ENCODE assay signal across 9 cellular contexts in genomic region chr16:68228652-68229051, GRCh38. TPM values are rescaled to one million over a fixed set of nuclear protein-coding genes. Genes with fewer than 3 reads are reported as not detected.
DNase-seq lines count a peak whose midpoint lies in the region; ATAC-seq and TF ChIP-seq lines count a peak whose summit lies in the region.
"Had no signal": no experiment of that assay in that cellular context is flagged by ENCODE, and none has a peak within 500 bp of the region (broad histone marks: within the 10 kb centered on the region; RNA-seq: fewer than 3 reads in every experiment).

No MANE protein-coding gene starts in this region.

- H3K18ac ChIP-seq in neuronal stem cell (ENCODE audit: low read length), result no peak overlapping the region

- H4K20me1 ChIP-seq in Karpas-422 (ENCODE audit: insufficient read depth, low read depth, low read length), result no peaks in the 10 kb centered on the region

- H2AFZ ChIP-seq in Karpas-422 (ENCODE audit: low read length) (no peak overlapping the region), neuronal stem cell (ENCODE audit: low read length) (no peak overlapping the region)

- H3K36me3 ChIP-seq in Karpas-422 (ENCODE audit: insufficient read depth, low read length) (no peaks in the 10 kb centered on the region), neuronal stem cell (replicated peaks in 1 of 2; ENCODE audit: control insufficient read depth in 2 of 2, insufficient read depth in 2 of 2, low read length in 2 of 2) (peaks cover 8 to 55% of the 10 kb centered on the region in 2 donors)
- H3K36me3 ChIP-seq in effector memory CD4-positive, alpha-beta T cell (ENCODE audit: control insufficient read depth, insufficient read depth, low read length), result peaks cover 17% of the 10 kb centered on the region

- ATAC-seq in HG03460 (IDR thresholded peaks at IDR 0.05; ENCODE audit: unreplicated experiment), result no peak
- no peak for ATAC-seq in GM18858 (IDR thresholded peaks at IDR 0.05; ENCODE audit: unreplicated experiment)
- ATAC-seq: foreskin keratinocyte had no signal

- no peak overlapping the region for H2BK120ac ChIP-seq in neuronal stem cell (ENCODE audit: low read depth, low read length)

- no peaks in the 10 kb centered on the region for H3K9me2 ChIP-seq in Karpas-422 (replicated peaks; ENCODE audit: insufficient read depth, low read length)

- H3K9ac ChIP-seq in Karpas-422 (ENCODE audit: low read length) (no peak overlapping the region), neuronal stem cell (ENCODE audit: low read depth, low read length, poor library complexity) (no peak overlapping the region)

- H2AK5ac ChIP-seq in neuronal stem cell (ENCODE audit: low read depth, low read length), result no peak overlapping the region

- no peak overlapping the region for H2BK15ac ChIP-seq in neuronal stem cell (ENCODE audit: low read length)

- no peak overlapping the region for H2BK5ac ChIP-seq in neuronal stem cell (ENCODE audit: low read length)

- no peaks in the 10 kb centered on the region for H3K9me3 ChIP-seq in Karpas-422 (ENCODE audit: low read length)
- no peaks in the 10 kb centered on the region for H3K9me3 ChIP-seq in effector memory CD4-positive, alpha-beta T cell (ENCODE audit: control insufficient read depth, low read length)
- H3K9me3 ChIP-seq in neuronal stem cell (replicated peaks in 1 of 2; ENCODE audit: control insufficient read depth in 2 of 2, insufficient read depth in 1 of 2, low read depth in 1 of 2, low read length in 2 of 2), result no peaks in the 10 kb centered on the region

- H3K27ac ChIP-seq in 22Rv1 (peak overlapping the region; percentile 46), Karpas-422 (ENCODE audit: low read length) (peak overlapping the region; percentile 69), neuronal stem cell (replicated peaks; ENCODE audit: low read length) (no peak overlapping the region)
- H3K27ac ChIP-seq in effector memory CD4-positive, alpha-beta T cell (ENCODE audit: insufficient read depth, low read length, poor library complexity, severe bottlenecking), result peak overlapping the region; percentile 3
- H3K27ac ChIP-seq: foreskin keratinocyte had no signal

- H3K79me1 ChIP-seq in neuronal stem cell (ENCODE audit: low read depth, low read length), result peaks cover 2% of the 10 kb centered on the region

- H3K14ac ChIP-seq in neuronal stem cell (ENCODE audit: low read length), result no peak overlapping the region

- H3K27me3 ChIP-seq in Karpas-422 (ENCODE audit: low read length) (no peaks in the 10 kb centered on the region), neuronal stem cell (ENCODE audit: control insufficient read depth in 3 of 3, insufficient read depth in 3 of 3, low read depth in 1 of 3, low read length in 3 of 3) (peaks cover 0 to 3% (median 0%) of the 10 kb centered on the region in 3 experiments)
- H3K27me3 ChIP-seq in effector memory CD4-positive, alpha-beta T cell (replicated peaks; ENCODE audit: control insufficient read depth, insufficient read depth, low read length, poor library complexity, severe bottlenecking), result no peaks in the 10 kb centered on the region
- H3K27me3 ChIP-seq: foreskin keratinocyte had no signal

- no peak for TF ChIP-seq CTCF in 22Rv1 (IDR thresholded peaks at IDR 0.05)

- H3K79me2 ChIP-seq in Karpas-422 (ENCODE audit: low read length), result peaks cover 11% of the 10 kb centered on the region

- no peak overlapping the region for H3K4me3 ChIP-seq in Karpas-422 (ENCODE audit: low read length)
- H3K4me3 ChIP-seq in effector memory CD4-positive, alpha-beta T cell (ENCODE audit: insufficient read depth, low read depth, low read length, poor library complexity, severe bottlenecking), result no peak overlapping the region
- H3K4me3 ChIP-seq in neuronal stem cell (ENCODE audit: low read length in 2 of 2), result no peak overlapping the region

- no peak overlapping the region for H3K4ac ChIP-seq in neuronal stem cell (ENCODE audit: low read length)

- H4K8ac ChIP-seq in neuronal stem cell (ENCODE audit: low read depth, low read length), result peak overlapping the region; percentile 19

- H3K4me1 ChIP-seq in Karpas-422 (ENCODE audit: low read length), result peaks cover 40% of the 10 kb centered on the region
- H3K4me1 ChIP-seq in effector memory CD4-positive, alpha-beta T cell (ENCODE audit: control insufficient read depth, insufficient read depth, low read length, poor library complexity, severe bottlenecking), result peaks cover 13% of the 10 kb centered on the region
- H3K4me1 ChIP-seq in neuronal stem cell (ENCODE audit: control insufficient read depth in 2 of 2, insufficient read depth in 1 of 2, low read depth in 1 of 2, low read length in 2 of 2), result no peaks in the 10 kb centered on the region
- H3K4me1 ChIP-seq: foreskin keratinocyte had no signal

- H3K23ac ChIP-seq in neuronal stem cell (ENCODE audit: low read depth, low read length, poor library complexity), result no peak overlapping the region

- no peak overlapping the region for H4K91ac ChIP-seq in neuronal stem cell (ENCODE audit: low read depth, low read length, poor library complexity)

- H2BK12ac ChIP-seq in neuronal stem cell (ENCODE audit: low read length), result no peak overlapping the region

- WGBS in neuronal stem cell (ENCODE audit: extremely low coverage in 2 of 2, insufficient read length in 2 of 2, insufficient replicate concordance in 1 of 2), 2 donors, result no CpG with 5 or more reads among the region's 3 CpGs

- H3K4me2 ChIP-seq in Karpas-422 (ENCODE audit: low read depth, low read length, poor library complexity, severe bottlenecking), result no peak overlapping the region
- H3K4me2 ChIP-seq in neuronal stem cell (ENCODE audit: insufficient read depth, low read length, poor library complexity, severe bottlenecking), result no peak overlapping the region

- no peak for DNase-seq in Karpas-422
- DNase-seq in effector memory CD4-positive, alpha-beta T cell, result no peak
- DNase-seq in neuronal stem cell (ENCODE audit: low spot score), result no peak
- no peak for DNase-seq in NCI-H1105 treated with DMSO at 0.1 percent for 48 hours (lab: John Stamatoyannopoulos, UW)
- DNase-seq in kidney glomerular epithelial cell (lab: John Stamatoyannopoulos, UW), result no peak

RNA-seq across cellular contexts. Expression of gene ESRP2, which starts 7.3 kb away (rescaled TPM):
- total RNA-seq in Karpas-422 (2014; rRNA removed; shearing (Covaris generic); ENCODE audit: low replicate concordance), result not detected in 2 replicates
- polyA plus RNA-seq in neuronal stem cell (2013, experiment 1 of 2), result 0.15 TPM
- 0.12 TPM for polyA plus RNA-seq in neuronal stem cell (2013, experiment 2 of 2)

RNA-seq across cellular contexts. Expression of gene PLA2G15, which starts 16.5 kb away (rescaled TPM):
- 8.7 and 14.3 TPM in 2 replicates for total RNA-seq in Karpas-422 (2014; rRNA removed; shearing (Covaris generic); ENCODE audit: low replicate concordance)
- 5.4 TPM for polyA plus RNA-seq in neuronal stem cell (2013, experiment 1 of 2)
- 5.7 TPM for polyA plus RNA-seq in neuronal stem cell (2013, experiment 2 of 2)

RNA-seq across cellular contexts. Expression of gene SLC7A6, which starts 35.7 kb away (rescaled TPM):
- 44.2 and 83.2 TPM in 2 replicates for total RNA-seq in Karpas-422 (2014; rRNA removed; shearing (Covaris generic); ENCODE audit: low replicate concordance)
- 9.0 TPM for polyA plus RNA-seq in neuronal stem cell (2013, experiment 1 of 2)
- polyA plus RNA-seq in neuronal stem cell (2013, experiment 2 of 2), result 8.7 TPM
